In the genomic region with DNA sequence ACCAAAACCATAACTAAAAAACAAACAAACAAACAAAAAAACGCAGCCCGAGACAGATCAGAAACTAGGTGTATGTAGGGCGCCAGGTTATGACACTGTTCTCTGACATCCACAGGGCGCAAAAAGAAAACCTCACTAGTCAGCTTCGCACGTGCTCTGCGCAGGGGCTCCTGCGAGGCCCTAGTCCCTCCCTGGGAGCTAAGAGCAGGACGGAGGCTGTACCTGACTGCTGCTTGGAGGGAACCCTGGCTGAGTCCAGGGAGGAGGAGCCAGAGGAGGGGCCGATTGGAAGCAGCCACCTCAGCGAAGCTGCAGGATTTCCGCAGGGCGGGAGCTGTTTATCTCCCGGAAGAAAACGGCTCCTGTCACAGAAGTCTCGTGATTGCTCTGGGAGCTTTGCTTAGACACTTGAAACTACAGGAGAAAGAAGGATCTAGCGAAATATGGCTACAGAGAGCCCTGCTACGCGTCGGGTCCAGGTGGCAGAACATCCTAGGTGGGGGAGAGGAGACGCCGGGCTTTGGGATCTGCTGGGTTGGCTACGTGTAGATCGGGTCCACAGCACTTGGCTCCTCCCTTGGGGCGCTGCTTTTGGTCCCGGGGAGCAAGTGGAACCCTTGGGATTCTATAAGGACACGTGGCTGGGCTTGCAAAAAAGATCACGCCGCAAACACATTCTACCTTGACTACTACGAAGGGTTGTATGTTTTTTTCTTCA, we compare ENCODE assay signal across 8 cellular contexts. TPM values are rescaled to one million over a fixed set of nuclear protein-coding genes. Genes with fewer than 3 reads are reported as not detected.
A peak's percentile ranks its signal among the peaks of the same experiment; 100 is the strongest.
DNase-seq lines count a peak whose midpoint lies in the region; ATAC-seq, FAIRE-seq and TF ChIP-seq lines count a peak whose summit lies in the region.

Gene GALK2, plus strand, starts transcription at position 368 of the 718 bp plus-strand sequence. Its CDS starts 76 bp downstream, at position 444.

- DNase-seq in D721Med (ENCODE audit: insufficient read length, low spot score) = peak; percentile 27
- DNase-seq in HuH-7 (ENCODE audit: low spot score) = peak; percentile 82
- peak; percentile 42 for DNase-seq in OCI-M2 (lab: John Stamatoyannopoulos, UW; ENCODE audit: unreplicated experiment)
- DNase-seq in activated T-cell treated with anti-CD3 and anti-CD28 coated beads for 48 hours (ENCODE audit: low read depth) = peak; percentile 79
- peak; percentile 56 for DNase-seq in epithelial cell of proximal tubule (ENCODE audit: low read depth)
- DNase-seq in stimulated activated CD8-positive, alpha-beta memory T cell treated with anti-CD3 and anti-CD28 coated beads, Interleukin-4, amount 100 ng/mL, for 48 hours = peak; percentile 83

- H3K9me3 ChIP-seq in mucosa of rectum (ENCODE audit: control insufficient read depth in 2 of 2, low read length in 2 of 2) = no peaks in the 10 kb centered on the region

- FAIRE-seq in D721Med (lab: Jason Lieb, UNC) = peak; percentile 29

- TF ChIP-seq CTCF in D721Med (IDR thresholded peaks at IDR 0.05; ENCODE audit: insufficient read depth, missing control alignments) (no peak), epithelial cell of proximal tubule (conservative IDR thresholded peaks at IDR 0.05; ENCODE audit: low read depth, low read length) (no peak)

- peak within 1 kb of the TSS; percentile 66 for H3K4me3 ChIP-seq in epithelial cell of proximal tubule (ENCODE audit: low read depth, low read length)
- peak within 1 kb of the TSS; percentile 94 to 95 for H3K4me3 ChIP-seq in mucosa of rectum (ENCODE audit: low read length in 2 of 2)

- no peaks in the 10 kb centered on the region for H3K36me3 ChIP-seq in mucosa of rectum (ENCODE audit: control insufficient read depth in 2 of 2, insufficient read depth in 2 of 2, low read length in 2 of 2)

- H3K4me1 ChIP-seq in mucosa of rectum (ENCODE audit: control insufficient read depth in 2 of 2, insufficient read depth in 2 of 2, low read length in 2 of 2) = peaks cover 3 to 4% of the 10 kb centered on the region in 2 donors

- ATAC-seq in GM21515 (IDR thresholded peaks at IDR 0.05; ENCODE audit: unreplicated experiment) = peak; percentile 95

- H3K27ac ChIP-seq in mucosa of rectum (ENCODE audit: low read depth in 2 of 2, low read length in 2 of 2) = peak within 1 kb of the TSS; percentile 87 to 90

- no peaks in the 10 kb centered on the region for H3K27me3 ChIP-seq in mucosa of rectum (ENCODE audit: control insufficient read depth in 2 of 2, insufficient read depth in 2 of 2, low read length in 2 of 2)

- H3K9ac ChIP-seq in mucosa of rectum (ENCODE audit: low read depth in 1 of 2, low read length in 2 of 2) = peak within 1 kb of the TSS; percentile 78 to 82

RNA-seq across cellular contexts. Expression of gene GALK2, which starts in this region (rescaled TPM):
- 34.2 and 37.6 TPM in 2 replicates for total RNA-seq in epithelial cell of proximal tubule

Comparison
In these comparisons a context has a peak if more than half of its experiments do, and no peak if none do; other contexts are left out.
1. Peak in every context shown above with its lines: DNase-seq, ATAC-seq, H3K4me3 ChIP-seq and H3K27ac ChIP-seq.
2. DNase-seq: peak in every context shown above with its lines; median percentile 83 in stimulated activated CD8-positive, alpha-beta memory T cell treated with anti-CD3 and anti-CD28 coated beads, Interleukin-4, amount 100 ng/mL, for 48 hours; 82 in HuH-7; 79 in activated T-cell treated with anti-CD3 and anti-CD28 coated beads for 48 hours; 56 in epithelial cell of proximal tubule; 42 in OCI-M2; 27 in D721Med.